In genomic region chr17:4928881-4929280, GRCh38 we compare ENCODE assay signal across 2 cellular contexts.
TF ChIP-seq lines count a peak whose summit lies in the region.

No MANE protein-coding gene starts in this region.

TF ChIP-seq in H1, 55 proteins besides CTCF, POLR2A, EP300 and RAD21:
- TF ChIP-seq GABPA (IDR thresholded peaks at IDR 0.05; ENCODE audit: borderline replicate concordance, insufficient read depth, low read length) (no peak), SAP30 (IDR thresholded peaks at IDR 0.05; ENCODE audit: insufficient read depth, insufficient replicate concordance, low read length) (no peak), HDAC2 (IDR thresholded peaks at IDR 0.05; ENCODE audit: borderline replicate concordance in 1 of 2, low read depth in 2 of 2, low read length in 2 of 2) (no peak), CHD1 (IDR thresholded peaks at IDR 0.05; ENCODE audit: low read depth, low read length) (no peak), E2F6 (IDR thresholded peaks at IDR 0.05) (no peak), CREB1 (IDR thresholded peaks at IDR 0.05) (no peak)

TF ChIP-seq in endothelial cell of umbilical vein, 7 proteins besides CTCF, POLR2A, EP300 and RAD21:
- TF ChIP-seq JUN (IDR thresholded peaks at IDR 0.05; ENCODE audit: borderline replicate concordance, insufficient read depth, insufficient read length, low read depth) (no peak), GATA2 (IDR thresholded peaks at IDR 0.05; ENCODE audit: insufficient read depth, insufficient read length, low read depth, low read length) (no peak), MAX (IDR thresholded peaks at IDR 0.05; ENCODE audit: insufficient read depth, insufficient read length) (no peak), EZH2 (IDR thresholded peaks at IDR 0.05; ENCODE audit: borderline replicate concordance, low read depth, low read length, severe bottlenecking) (no peak), FOS (IDR thresholded peaks at IDR 0.05; ENCODE audit: borderline replicate concordance, insufficient read depth, low read length) (no peak), MYC (IDR thresholded peaks at IDR 0.05; ENCODE audit: low read depth, low read length) (no peak), POLR2AphosphoS5 (IDR thresholded peaks at IDR 0.05; ENCODE audit: insufficient read depth, low read depth, low read length) (no peak)
